Comparison of ENCODE assay signal across 18 cellular contexts in genomic region chr10:100811752-100812750, GRCh38.
"Had no signal": no experiment of that assay in that cellular context is flagged by ENCODE, and none has a peak within 500 bp of the region (broad histone marks: within the 10 kb centered on the region; RNA-seq: fewer than 3 reads in every experiment).

No MANE protein-coding gene starts in this region.

- H3K9ac ChIP-seq: neural progenitor cell, parathyroid adenoma had no signal

- DNase-seq: effector CD8-positive, alpha-beta T cell; foreskin melanocyte; heart left ventricle; hippocampal formation; natural killer cell; nucleus accumbens; psoas muscle; retina; right lobe of liver; stimulated activated CD4-positive, alpha-beta T cell treated with anti-CD3 and anti-CD28 coated beads, Interleukin-15, amount 100 ng/mL, for 24 hours; stimulated activated CD4-positive, alpha-beta T cell treated with anti-CD3 and anti-CD28 coated beads, Interleukin-1b, Interleukin-23, amount 100 ng/mL, for 48 hours; stimulated activated CD4-positive, alpha-beta T cell treated with anti-CD3 and anti-CD28 coated beads, Interleukin-4, amount 100 ng/mL, for 24 hours; testis had no signal

- H2AFZ ChIP-seq: neural progenitor cell, parathyroid adenoma had no signal

- H3K27ac ChIP-seq: coronary artery, heart left ventricle, neural progenitor cell, parathyroid adenoma, psoas muscle, right lobe of liver, testis, tibial nerve had no signal

- H3K79me2 ChIP-seq: parathyroid adenoma had no signal

- H3K36me3 ChIP-seq: heart left ventricle, neural progenitor cell, right lobe of liver, tibial nerve had no signal

- H3K27me3 ChIP-seq: right lobe of liver, testis had no signal

- H3K4me2 ChIP-seq: neural progenitor cell had no signal

- H3K9me3 ChIP-seq: heart left ventricle, psoas muscle, right lobe of liver, testis, tibial nerve had no signal

- H3K4me1 ChIP-seq: heart left ventricle, parathyroid adenoma, psoas muscle, right lobe of liver, testis had no signal

- ATAC-seq: heart left ventricle; natural killer cell; psoas muscle; stimulated activated memory B cell treated with anti-CD40 and anti-IgM and Interleukin-4, amounts not matched to agents 10 μg/mL and 1 μg/mL and 100 μg/mL, for 72 hours had no signal

- H3K4me3 ChIP-seq: coronary artery, heart left ventricle, neural progenitor cell, psoas muscle, right lobe of liver, testis, tibial nerve had no signal
